ENCODE assay signal across 10 cellular contexts in the genomic region with DNA sequence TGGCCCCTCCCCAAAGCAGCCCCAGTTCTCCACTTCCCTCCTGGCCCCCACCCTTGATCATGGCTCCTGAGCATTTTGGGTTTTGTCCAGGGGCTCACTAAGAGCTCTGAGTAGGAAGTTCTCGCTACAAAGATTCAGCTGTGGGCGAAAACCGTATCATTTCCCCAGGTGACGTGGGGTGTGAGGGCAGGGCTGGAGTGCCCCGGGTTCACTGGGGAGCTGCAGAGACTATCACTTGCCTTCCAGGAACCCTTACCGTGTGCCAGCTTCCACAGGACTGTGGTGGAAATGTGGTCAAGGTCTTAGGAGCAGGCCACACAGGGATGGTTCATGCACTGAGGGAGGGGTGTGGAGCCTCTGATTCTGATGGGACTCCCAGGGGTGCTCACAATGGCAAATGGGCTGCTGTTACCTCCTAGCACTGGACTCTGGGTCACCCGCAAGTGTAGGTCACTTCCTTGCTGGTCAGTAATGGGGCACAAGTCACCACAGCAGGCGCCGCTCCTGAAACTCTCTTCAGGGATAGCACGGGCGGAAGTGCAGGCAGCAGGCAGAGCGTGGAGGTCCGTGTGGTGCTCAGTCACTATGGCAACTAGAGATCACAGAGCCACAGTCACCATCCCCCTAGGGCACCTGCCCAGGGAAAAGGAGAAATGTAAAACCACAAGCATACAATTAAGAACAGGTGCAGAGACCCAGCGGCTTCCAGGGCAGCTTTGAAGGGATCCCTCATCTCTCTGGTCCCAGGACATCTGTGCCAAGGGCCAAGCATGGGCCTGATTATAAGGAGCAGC. TPM values are rescaled to one million over a fixed set of nuclear protein-coding genes. Genes with fewer than 3 reads are reported as not detected.
A peak's percentile ranks its signal among the peaks of the same experiment; 100 is the strongest.
DNase-seq lines count a peak whose midpoint lies in the region; ATAC-seq lines count a peak whose summit lies in the region.
"Had no signal": no experiment of that assay in that cellular context is flagged by ENCODE, and none has a peak within 500 bp of the region (broad histone marks: within the 10 kb centered on the region; RNA-seq: fewer than 3 reads in every experiment).

No MANE protein-coding gene starts in this region.

- H3K4me2 ChIP-seq in mesenchymal stem cell (ENCODE audit: low read length, poor library complexity, severe bottlenecking): no peak overlapping the region

- H3K27me3 Mint-ChIP-seq in CD4-positive, alpha-beta memory T cell: no peaks in the 10 kb centered on the region

- no peak overlapping the region for H2BK120ac ChIP-seq in mesenchymal stem cell (ENCODE audit: low read depth, low read length)

- no peak overlapping the region for H4K8ac ChIP-seq in mesenchymal stem cell (ENCODE audit: low read length)

- no peak overlapping the region for H3K9ac ChIP-seq in mesenchymal stem cell (ENCODE audit: low read length)

- H3K79me1 ChIP-seq in mesenchymal stem cell (replicated peaks; ENCODE audit: low read length, poor library complexity, severe bottlenecking): no peaks in the 10 kb centered on the region

- 81% methylated on average over 14 of the region's 14 CpGs for WGBS in mesenchymal stem cell

- no peaks in the 10 kb centered on the region for H3K9me3 Mint-ChIP-seq in CD4-positive, alpha-beta memory T cell

- no peaks in the 10 kb centered on the region for H3K36me3 ChIP-seq in CD4-positive, alpha-beta memory T cell (ENCODE audit: insufficient read depth, low read length)
- no peaks in the 10 kb centered on the region for H3K36me3 ChIP-seq in mesenchymal stem cell (ENCODE audit: control insufficient read depth in 1 of 2, insufficient read depth in 2 of 2, low read depth in 1 of 2, low read length in 2 of 2)
- H3K36me3 ChIP-seq: upper lobe of left lung had no signal

- intact Hi-C loops in CD4-positive, alpha-beta memory T cell (cut with micrococcal nuclease): loop anchor here (5.0 kb wide), 1 partner anchor 37 kb away; a partner anchor contains a TSS

- no peak overlapping the region for H2BK15ac ChIP-seq in mesenchymal stem cell (ENCODE audit: low read depth, poor library complexity, severe bottlenecking)

- H3K27ac ChIP-seq in CD4-positive, alpha-beta memory T cell (ENCODE audit: low read depth, low read length): peak overlapping the region; percentile 27
- no peak overlapping the region for H3K27ac ChIP-seq in mesenchymal stem cell (ENCODE audit: low read length, poor library complexity, severe bottlenecking)
- H3K27ac ChIP-seq: upper lobe of left lung had no signal

- no peak overlapping the region for H2AFZ ChIP-seq in mesenchymal stem cell (ENCODE audit: low read depth, low read length)

- H3K23ac ChIP-seq in mesenchymal stem cell (ENCODE audit: low read length in 2 of 2): no peak overlapping the region

- no peak overlapping the region for H3K4ac ChIP-seq in mesenchymal stem cell (ENCODE audit: low read depth in 1 of 2, low read length in 2 of 2)

- H3K4me3 Mint-ChIP-seq in CD4-positive, alpha-beta memory T cell: peak overlapping the region in 6 of 8 donors; percentile 46 to 74 (median 58)

- peaks cover 60% of the 10 kb centered on the region for H3K4me1 ChIP-seq in CD4-positive, alpha-beta memory T cell (ENCODE audit: insufficient read depth, low read length)
- H3K4me1 ChIP-seq in mesenchymal stem cell (ENCODE audit: control insufficient read depth, insufficient read depth, low read depth, low read length): peaks cover 30% of the 10 kb centered on the region

- H3K27ac Mint-ChIP-seq in CD4-positive, alpha-beta memory T cell: peak overlapping the region; percentile 75 to 96 (median 90)

- peak; percentile 44 to 75 (median 56) for DNase-seq in CD4-positive, alpha-beta memory T cell
- DNase-seq in HT-29 (ENCODE audit: low spot score): peak; percentile 63
- DNase-seq in SHP77 treated with DMSO at 0.1 percent for 48 hours (lab: John Stamatoyannopoulos, UW): peak; percentile 53
- DNase-seq in mesenchymal stem cell: no peak
- no peak for DNase-seq in Kasumi-1 (lab: John Stamatoyannopoulos, UW)
- DNase-seq in dedifferentiated amniotic fluid mesenchymal stem cell (ENCODE audit: extremely low spot score): no peak
- no peak for DNase-seq in KG1 (lab: John Stamatoyannopoulos, UW)

- no peak overlapping the region for H3K18ac ChIP-seq in mesenchymal stem cell (ENCODE audit: low read depth in 1 of 2, low read length in 2 of 2)

- H2BK5ac ChIP-seq in mesenchymal stem cell (ENCODE audit: low read depth, low read length, poor library complexity, severe bottlenecking): no peak overlapping the region

- CTCF ChIA-PET in CD4-positive, alpha-beta memory T cell (lab: Charles Lee; ENCODE audit: partially characterized antibody): no interaction called here

- peak; percentile 47 for ATAC-seq in GM19328 (IDR thresholded peaks at IDR 0.05; ENCODE audit: unreplicated experiment)

- no peak overlapping the region for H4K91ac ChIP-seq in mesenchymal stem cell (ENCODE audit: low read length)

- no peak overlapping the region for H3K14ac ChIP-seq in mesenchymal stem cell (ENCODE audit: low read length in 2 of 2)

- POLR2A ChIA-PET in CD4-positive, alpha-beta memory T cell (lab: Charles Lee; ENCODE audit: partially characterized antibody): interaction anchor here (0.8 kb wide), 1 partner anchor 73 kb away, joined by 3 read pairs; no protein-coding TSS in a partner anchor

- H3K4me3 ChIP-seq in CD4-positive, alpha-beta memory T cell (ENCODE audit: low read length in 2 of 2): no peak overlapping the region
- no peak overlapping the region for H3K4me3 ChIP-seq in mesenchymal stem cell (ENCODE audit: insufficient read depth in 1 of 2, low read depth in 1 of 2, low read length in 2 of 2)
- H3K4me3 ChIP-seq: upper lobe of left lung had no signal

- H2BK12ac ChIP-seq in mesenchymal stem cell (ENCODE audit: low read length in 2 of 2): no peak overlapping the region

- peak overlapping the region; percentile 69 for H2AK5ac ChIP-seq in mesenchymal stem cell (ENCODE audit: low read length, severe bottlenecking)

- H3K27me3 ChIP-seq in CD4-positive, alpha-beta memory T cell (ENCODE audit: insufficient read depth, low read length): no peaks in the 10 kb centered on the region
- peaks cover 0 to 16% of the 10 kb centered on the region in 2 experiments for H3K27me3 ChIP-seq in mesenchymal stem cell (ENCODE audit: control insufficient read depth in 1 of 2, insufficient read depth in 1 of 2, low read length in 2 of 2)
- H3K27me3 ChIP-seq: upper lobe of left lung had no signal

- H3K9me3 ChIP-seq in CD4-positive, alpha-beta memory T cell (ENCODE audit: control insufficient read depth in 1 of 2, low read length in 2 of 2): no peaks in the 10 kb centered on the region
- no peaks in the 10 kb centered on the region for H3K9me3 ChIP-seq in mesenchymal stem cell (ENCODE audit: control insufficient read depth, low read length)
- H3K9me3 ChIP-seq: upper lobe of left lung had no signal

- no peaks in the 10 kb centered on the region for H3K36me3 Mint-ChIP-seq in CD4-positive, alpha-beta memory T cell

- H3K4me1 Mint-ChIP-seq in CD4-positive, alpha-beta memory T cell: peaks cover 38 to 71% (median 55%) of the 10 kb centered on the region in 4 donors

RNA-seq across cellular contexts. Expression of a gene that starts 35.4 kb away (rescaled TPM):
- not detected for total RNA-seq in CD4-positive, alpha-beta memory T cell
- polyA plus RNA-seq in CD4-positive, alpha-beta memory T cell: not detected
- 1.9 and 2.7 TPM in 2 replicates for total RNA-seq in HT-29 (2014; rRNA removed; shearing (Covaris generic))
- 0.10 TPM for polyA plus RNA-seq in mesenchymal stem cell (2013, experiment 1 of 2)
- 0.10 TPM for polyA plus RNA-seq in mesenchymal stem cell (2013, experiment 2 of 2)

RNA-seq across cellular contexts. Expression of a gene that starts 53.1 kb away (rescaled TPM):
- total RNA-seq in CD4-positive, alpha-beta memory T cell: 10 to 100 TPM; 18.1 to 18.5 TPM
- 1 to 10 TPM; 4.7 to 7.0 TPM for polyA plus RNA-seq in CD4-positive, alpha-beta memory T cell
- 96.0 and 102 TPM in 2 replicates for total RNA-seq in HT-29 (2014; rRNA removed; shearing (Covaris generic))
- polyA plus RNA-seq in mesenchymal stem cell (2013, experiment 1 of 2): 3.0 TPM
- 3.2 TPM for polyA plus RNA-seq in mesenchymal stem cell (2013, experiment 2 of 2)

RNA-seq across cellular contexts. Expression of a gene that starts 56.9 kb away (rescaled TPM):
- 10 to 100 TPM; 79.3 to 93.6 TPM for total RNA-seq in CD4-positive, alpha-beta memory T cell
- polyA plus RNA-seq in CD4-positive, alpha-beta memory T cell: 10 to 100 TPM; 43.1 to 58.0 TPM
- total RNA-seq in HT-29 (2014; rRNA removed; shearing (Covaris generic)): not detected in 2 replicates
- not detected for polyA plus RNA-seq in mesenchymal stem cell (2013, experiment 1 of 2)
- polyA plus RNA-seq in mesenchymal stem cell (2013, experiment 2 of 2): not detected
- total RNA-seq: kidney epithelial cell had no signal

Comparison
In these comparisons a context has a peak if more than half of its experiments do, and no peak if none do; other contexts are left out.
1. DNase-seq: peak in CD4-positive, alpha-beta memory T cell (5 of 5), HT-29 (single experiment) and SHP77 treated with DMSO at 0.1 percent for 48 hours (single experiment); none in mesenchymal stem cell (single experiment), Kasumi-1 (0 of 2), dedifferentiated amniotic fluid mesenchymal stem cell (single experiment) and KG1 (single experiment).
2. RNA of a gene that starts 56.9 kb away (total RNA-seq): 79.3 to 93.6 TPM in CD4-positive, alpha-beta memory T cell; not detected in HT-29; every median in the first group is over 10 times any median in the second.